ENCODE assay signal across 2 cellular contexts in genomic region chr11:9717040-9717357, GRCh38.
TF ChIP-seq lines count a peak whose summit lies in the region.

No MANE protein-coding gene starts in this region.

TF ChIP-seq in SK-N-SH treated with all-trans-retinoic acid at 6 μM for 48 hours, 23 proteins besides CTCF, POLR2A, EP300 and RAD21 (continued from another document):
- TF ChIP-seq TSHZ2 (CRISPR knock-in tag; IDR thresholded peaks at IDR 0.05) (no peak), ZC3H10 (CRISPR knock-in tag; IDR thresholded peaks at IDR 0.05) (no peak), ISL1 (CRISPR knock-in tag; IDR thresholded peaks at IDR 0.05) (no peak), SNAI2 (CRISPR knock-in tag; IDR thresholded peaks at IDR 0.05) (no peak), ZFP30 (CRISPR knock-in tag; IDR thresholded peaks at IDR 0.05) (no peak), TOX (CRISPR knock-in tag; IDR thresholded peaks at IDR 0.05; ENCODE audit: borderline replicate concordance) (no peak), ZNF8 (CRISPR knock-in tag; IDR thresholded peaks at IDR 0.05) (no peak), ESRRG (CRISPR knock-in tag; IDR thresholded peaks at IDR 0.05) (no peak), GLIS3 (CRISPR knock-in tag; IDR thresholded peaks at IDR 0.05) (no peak), ZNF565 (CRISPR knock-in tag; conservative IDR thresholded peaks at IDR 0.05; ENCODE audit: low read depth) (no peak), CREB5 (CRISPR knock-in tag; IDR thresholded peaks at IDR 0.05; ENCODE audit: low read depth) (no peak)

TF ChIP-seq in SK-N-SH, 30 proteins besides CTCF, POLR2A, EP300 and RAD21 (continued from another document):
- no peak for TF ChIP-seq PBX3 (IDR thresholded peaks at IDR 0.05)
- no peak for TF ChIP-seq ELF1 (IDR thresholded peaks at IDR 0.05)
- TF ChIP-seq SMC3 (IDR thresholded peaks at IDR 0.05; ENCODE audit: low read depth, low read length): no peak
TF ChIP-seq in SK-N-SH: peak in this region for 0.
